Comparison of ENCODE assay signal across 12 cellular contexts in the genomic region with DNA sequence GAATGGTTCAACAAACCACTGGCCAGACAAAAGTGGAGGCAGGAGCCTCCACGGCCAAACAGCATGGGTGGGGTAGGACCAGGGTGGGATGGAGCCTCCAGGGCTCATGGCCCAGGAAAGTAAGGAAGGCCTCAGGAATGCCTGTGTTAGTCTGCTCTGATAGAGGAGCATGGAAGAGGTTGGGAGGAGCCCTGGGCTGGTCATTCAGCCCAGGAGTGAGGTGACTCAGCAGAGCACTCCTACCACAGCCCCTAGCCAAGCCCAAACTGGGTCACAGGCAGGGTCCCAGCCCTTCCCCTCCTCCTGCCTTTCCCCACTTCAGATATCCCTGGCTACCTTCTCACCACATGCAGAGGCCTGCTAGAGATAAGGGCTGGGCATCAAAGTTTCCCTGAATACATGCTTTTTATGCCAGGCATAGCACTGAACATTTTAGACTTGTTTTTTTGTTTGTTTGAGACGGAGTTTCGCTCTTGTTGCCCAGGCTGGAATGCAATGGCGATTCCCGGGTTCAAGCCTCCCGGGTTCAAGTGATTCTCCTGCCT. TPM values are rescaled to one million over a fixed set of nuclear protein-coding genes. Genes with fewer than 3 reads are reported as not detected.
DNase-seq lines count a peak whose midpoint lies in the region; ATAC-seq, FAIRE-seq and TF ChIP-seq lines count a peak whose summit lies in the region.
"Had no signal": no experiment of that assay in that cellular context is flagged by ENCODE, and none has a peak within 500 bp of the region (broad histone marks: within the 10 kb centered on the region; RNA-seq: fewer than 3 reads in every experiment).

No MANE protein-coding gene starts in this region.

- H4K20me1 ChIP-seq in K562 (replicated peaks; ENCODE audit: control insufficient read depth, insufficient read depth, low read length) (no peaks in the 10 kb centered on the region), HepG2 (ENCODE audit: insufficient read depth, low read length) (no peaks in the 10 kb centered on the region)

- H3K4me1 ChIP-seq in K562 (replicated peaks in 1 of 2; ENCODE audit: control insufficient read depth in 2 of 2, insufficient read depth in 2 of 2, low read length in 2 of 2) (peaks cover 48 to 55% of the 10 kb centered on the region in 2 experiments), HepG2 (ENCODE audit: insufficient read depth, low read length) (peaks cover 29% of the 10 kb centered on the region)

- peak; percentile 76 for ATAC-seq in K562
- peak; percentile 6; the same call in 1 of the 3 replicates for ATAC-seq in HepG2
- no peak for ATAC-seq in GM21619 (IDR thresholded peaks at IDR 0.05; ENCODE audit: unreplicated experiment)
- ATAC-seq: stimulated activated naive CD8-positive, alpha-beta T cell treated with anti-CD3 and anti-CD28 coated beads, Interleukin-15, Interleukin-2, amounts not matched to agents 100 U/mL and 50 U/mL, for 24 hours had no signal

- POLR2A ChIA-PET in K562 (lab: Yijun Ruan, JAX): interaction anchor here (0.6 to 2.0 kb wide), 7 partner anchors 10 to 167 kb away, joined by 3 to 12 read pairs (median 3); a partner anchor contains a TSS
- POLR2A ChIA-PET in HepG2 (lab: Yijun Ruan, JAX): no interaction called here

- H3K9ac ChIP-seq in K562 (ENCODE audit: insufficient read depth in 1 of 2, low read depth in 2 of 2, low read length in 2 of 2): peak overlapping the region; percentile 21 to 36; a peak in 2 of 4 replicates
- no peak overlapping the region for H3K9ac ChIP-seq in HepG2 (ENCODE audit: insufficient read depth, low read depth, low read length)

- CTCF ChIA-PET in K562 (lab: Yijun Ruan, JAX; ENCODE audit: low intra/inter-chr PET ratio) (interaction anchor here (0.6 kb wide), 1 partner anchor 10 kb away, joined by 5 read pairs; no protein-coding TSS in a partner anchor), HepG2 (lab: Yijun Ruan, JAX; ENCODE audit: low intra/inter-chr PET ratio, low total read pairs) (no interaction called here)

- intact Hi-C loops in K562 (cut with micrococcal nuclease): no loop called here
- intact Hi-C loops in HepG2 (cut with micrococcal nuclease; ENCODE audit: unreplicated experiment): loop anchor here (5.0 kb wide), 1 partner anchor 97 kb away; a partner anchor contains a TSS

- DNase-seq in AG20443 (ENCODE audit: low spot score) (peak; percentile 81), HT1080 (ENCODE audit: low read depth) (peak; percentile 71), K562 (ENCODE audit: extremely low read depth in 1 of 4, low spot score in 3 of 4) (peak; percentile 84 to 89 (median 86)), HepG2 (ENCODE audit: low spot score) (no peak), activated gamma-delta T cell treated with Interleukin-2 at 50 U/mL for 16 hours (no peak), DMS153 treated with DMSO at 0.1 percent for 48 hours (lab: John Stamatoyannopoulos, UW; ENCODE audit: unreplicated experiment) (no peak), NCI-H1092 treated with DMSO at 0.1 percent for 48 hours (lab: John Stamatoyannopoulos, UW) (no peak)
- DNase-seq: naive B cell; stimulated activated naive CD8-positive, alpha-beta T cell treated with anti-CD3 and anti-CD28 coated beads, Interleukin-15, Interleukin-2, amounts not matched to agents 100 U/mL and 50 U/mL, for 24 hours; T-helper 2 cell had no signal

- FAIRE-seq in K562 (lab: Jason Lieb, UNC): peak; percentile 88
- no peak for FAIRE-seq in HepG2 (lab: Jason Lieb, UNC)
- FAIRE-seq: colon had no signal

- H3K9me1 ChIP-seq in K562 (ENCODE audit: control insufficient read depth, insufficient read depth, low read length): no peaks in the 10 kb centered on the region

- H3K4me3 ChIP-seq in K562 (no peak overlapping the region), HepG2 (replicated peaks in 1 of 3; ENCODE audit: insufficient read depth in 1 of 3, low read depth in 2 of 3, low read length in 3 of 3) (no peak overlapping the region)

- peak overlapping the region; percentile 67 for H2AFZ ChIP-seq in K562 (ENCODE audit: low read depth, low read length)
- H2AFZ ChIP-seq in HepG2 (ENCODE audit: low read length): no peak overlapping the region

- BruUV-seq in K562 (replicated peaks; lab: Mats Ljungman, UMichigan) (no TSS peak), HepG2 (replicated peaks; lab: Mats Ljungman, UMichigan) (no TSS peak)

- no peaks in the 10 kb centered on the region for H3K79me2 ChIP-seq in K562 (ENCODE audit: control insufficient read depth, insufficient read depth, low read length)
- no peaks in the 10 kb centered on the region for H3K79me2 ChIP-seq in HepG2 (ENCODE audit: insufficient read depth, low read length)

- 0 out of 5 replicates have a peak, but pooled peaks cover 0 to 4% of the 10 kb centered on the region in 2 experiments for H3K27me3 ChIP-seq in K562 (ENCODE audit: control insufficient read depth in 2 of 2, insufficient read depth in 2 of 2, low read length in 2 of 2)
- H3K27me3 ChIP-seq in HepG2 (ENCODE audit: control insufficient read depth in 1 of 2, insufficient read depth in 2 of 2, low read length in 2 of 2): peaks cover 5 to 34% of the 10 kb centered on the region in 2 experiments; a peak in 3 of 5 replicates

- TF ChIP-seq POLR2A in K562 (conservative IDR thresholded peaks at IDR 0.05) (no peak), HepG2 (IDR thresholded peaks at IDR 0.05; ENCODE audit: insufficient read depth in 1 of 2, low read depth in 2 of 2, low read length in 2 of 2) (no peak)

- WGBS in K562 (ENCODE audit: insufficient coverage, low coverage, missing lambda C conversion rate): 35% methylated on average over 6 of the region's 6 CpGs
- WGBS in HepG2 (ENCODE audit: low lambda C conversion rate): 42% methylated on average over 6 of the region's 6 CpGs

- H3K4me2 ChIP-seq in K562 (ENCODE audit: insufficient read depth, low read length) (peak overlapping the region; percentile 45), HepG2 (ENCODE audit: low read depth, low read length) (no peak overlapping the region)

- no peak for TF ChIP-seq RAD21 in K562 (CRISPR knock-in tag; conservative IDR thresholded peaks at IDR 0.05 in 1 of 2, IDR thresholded peaks at IDR 0.05 in 1 of 2)
- TF ChIP-seq RAD21 in HepG2 (CRISPR knock-in tag; IDR thresholded peaks at IDR 0.05): no peak

- H3K27ac ChIP-seq in K562 (ENCODE audit: extremely low read depth, low read depth, low read length): peak overlapping the region; percentile 32; the same call in 1 of the 3 replicates
- no peak overlapping the region for H3K27ac ChIP-seq in HepG2 (ENCODE audit: extremely low read length, insufficient read depth, low read length)

- TF ChIP-seq EP300 in K562 (IDR thresholded peaks at IDR 0.05; ENCODE audit: low read length): peak; percentile 38; the same call in 1 of the 2 replicates
- no peak for TF ChIP-seq EP300 in HepG2 (IDR thresholded peaks at IDR 0.05; ENCODE audit: low read depth in 2 of 2, low read length in 2 of 2)
- no peak for TF ChIP-seq EP300 in HepG2 (CRISPR knock-in tag; IDR thresholded peaks at IDR 0.05; ENCODE audit: borderline replicate concordance)

- H3K9me3 ChIP-seq in K562 (replicated peaks; ENCODE audit: control insufficient read depth, insufficient read depth, low read depth, low read length) (no peaks in the 10 kb centered on the region), HepG2 (ENCODE audit: low read length) (no peaks in the 10 kb centered on the region)

- TF ChIP-seq CTCF in K562 (IDR thresholded peaks at IDR 0.05 in 2 of 3, conservative IDR thresholded peaks at IDR 0.05 in 1 of 3; ENCODE audit: insufficient read depth in 2 of 3, low read depth in 1 of 3, low read length in 3 of 3): no peak
- TF ChIP-seq CTCF in HepG2 (CRISPR knock-in tag; IDR thresholded peaks at IDR 0.05): no peak

- no peaks in the 10 kb centered on the region for H3K36me3 ChIP-seq in K562 (ENCODE audit: control insufficient read depth, insufficient read depth, low read length)
- no peaks in the 10 kb centered on the region for H3K36me3 ChIP-seq in HepG2 (replicated peaks in 1 of 2; ENCODE audit: control insufficient read depth in 1 of 2, insufficient read depth in 2 of 2, low read length in 2 of 2)

- in situ Hi-C loops in K562 (cut with MboI) (no loop called here), HepG2 (cut with HindIII; ENCODE audit: extremely low pct_ligation_motif_present, low pct_unique_long_range_greater_than_20kb) (no loop called here)

RNA-seq across cellular contexts. Expression of a gene that starts 3.1 kb away (rescaled TPM):
- total RNA-seq in HT1080 (2014; rRNA removed; shearing (Covaris generic)): 7.0 and 10.9 TPM in 2 replicates
- polyA plus RNA-seq in HT1080 (2015; cell fraction: cytosol; rRNA removed): 11.8 and 15.2 TPM in 2 replicates
- polyA plus RNA-seq in HT1080 (2015; cell fraction: nucleus; rRNA removed): 7.6 and 9.6 TPM in 2 replicates
- total RNA-seq in K562 (2011; cell fraction: chromatin; rRNA removed; ENCODE audit: low replicate concordance): 0.74 and 2.5 TPM in 2 replicates
- 1.8 and 3.3 TPM in 2 replicates for total RNA-seq in K562 (2011; cell fraction: nucleolus; rRNA removed)
- 2.2 and 3.8 TPM in 2 replicates for total RNA-seq in K562 (2011; cell fraction: nucleoplasm; rRNA removed)
- 0.68 and 1.0 TPM in 2 replicates for total RNA-seq in K562 (2014; rRNA removed)
- total RNA-seq in K562 (2014; rRNA removed; fragmentation: Illumina TruSeq; extraction: Trizol): 0.15 TPM in 1 of 2 replicates, not detected in the other
- 0.19 and 0.43 TPM in 2 replicates for total RNA-seq in K562 (2015; rRNA removed; fragmentation: Illumina TruSeq; extraction: Trizol)
- 0.40 and 0.84 TPM in 2 replicates for total RNA-seq in K562 (2021)
- polyA plus RNA-seq in K562 (2011; rRNA removed): 0.95 and 1.2 TPM in 2 replicates
- 1.3 and 5.2 TPM in 2 replicates for polyA plus RNA-seq in K562 (2011; cell fraction: cytosol; rRNA removed)
- 1.3 and 4.0 TPM in 2 replicates for polyA plus RNA-seq in K562 (2011; cell fraction: nucleus; rRNA removed)
- polyA plus RNA-seq in K562 (2012): 0.74 and 2.6 TPM in 2 replicates
- polyA plus RNA-seq in K562 (2014; fragmentation: Illumina TruSeq; extraction: Trizol): 0.27 and 0.75 TPM in 2 replicates
- polyA plus RNA-seq in K562 (2014; fragmentation: Nextera tagmentation; extraction: Ambion mirVana): not detected
- 0.73 and 0.81 TPM in 2 replicates for polyA plus RNA-seq in K562 (2014; rRNA removed)
- 0.21 and 1.1 TPM in 2 replicates for polyA minus RNA-seq in K562 (2011; rRNA and poly(A)+ RNA removed)
- not detected in 2 replicates for polyA minus RNA-seq in K562 (2011; cell fraction: cytosol; rRNA and poly(A)+ RNA removed)
- polyA minus RNA-seq in K562 (2011; cell fraction: nucleus; rRNA and poly(A)+ RNA removed): 0.54 and 1.1 TPM in 2 replicates
- total RNA-seq in HepG2 (2016; rRNA removed; fragmentation: Illumina TruSeq; extraction: Trizol): 0.24 and 0.51 TPM in 2 replicates
- 0.97 and 1.8 TPM in 2 replicates for total RNA-seq in HepG2 (2016; cell fraction: cytosol; rRNA removed; fragmentation: Illumina TruSeq; extraction: Trizol; ENCODE audit: low read depth)
- total RNA-seq in HepG2 (2016; cell fraction: insoluble cytoplasmic fraction; rRNA removed; fragmentation: Illumina TruSeq; extraction: Trizol): 0.21 and 0.45 TPM in 2 replicates
- 0.86 and 1.4 TPM in 2 replicates for total RNA-seq in HepG2 (2016; cell fraction: membrane; rRNA removed; fragmentation: Illumina TruSeq; extraction: Trizol)
- 0.44 and 0.47 TPM in 2 replicates for total RNA-seq in HepG2 (2016; cell fraction: nucleus; rRNA removed; fragmentation: Illumina TruSeq; extraction: Trizol)
- 1.0 and 1.1 TPM in 2 replicates for polyA plus RNA-seq in HepG2 (2011; rRNA removed)
- polyA plus RNA-seq in HepG2 (2011; cell fraction: cytosol; rRNA removed): 0.59 and 1.4 TPM in 2 replicates
- 0.83 and 1.5 TPM in 2 replicates for polyA plus RNA-seq in HepG2 (2011; cell fraction: nucleus; rRNA removed)
- polyA plus RNA-seq in HepG2 (2012): 0.17 TPM in 1 of 2 replicates, not detected in the other
- 2.6 and 3.1 TPM in 2 replicates for polyA plus RNA-seq in HepG2 (2016; cell fraction: cytosol; fragmentation: Illumina TruSeq; extraction: Trizol; ENCODE audit: low read depth)
- 0.36 and 0.81 TPM in 2 replicates for polyA plus RNA-seq in HepG2 (2016; cell fraction: insoluble cytoplasmic fraction; fragmentation: Illumina TruSeq; extraction: Trizol; ENCODE audit: low read depth)
- 2.1 and 2.2 TPM in 2 replicates for polyA plus RNA-seq in HepG2 (2016; cell fraction: membrane; fragmentation: Illumina TruSeq; extraction: Trizol; ENCODE audit: low read depth)
- 0.72 and 1.3 TPM in 2 replicates for polyA plus RNA-seq in HepG2 (2016; cell fraction: nucleus; fragmentation: Illumina TruSeq; extraction: Trizol; ENCODE audit: insufficient read depth, low read depth)
- polyA minus RNA-seq in HepG2 (2011; rRNA and poly(A)+ RNA removed; ENCODE audit: low replicate concordance): 1.0 and 5.4 TPM in 2 replicates
- not detected in 2 replicates for polyA minus RNA-seq in HepG2 (2011; cell fraction: cytosol; rRNA and poly(A)+ RNA removed)
- not detected in 2 replicates for polyA minus RNA-seq in HepG2 (2011; cell fraction: nucleus; rRNA and poly(A)+ RNA removed)

RNA-seq across cellular contexts. Expression of a gene that starts 56.6 kb away (rescaled TPM):
- total RNA-seq in HT1080 (2014; rRNA removed; shearing (Covaris generic)): 30.1 and 38.9 TPM in 2 replicates
- 26.7 and 31.1 TPM in 2 replicates for polyA plus RNA-seq in HT1080 (2015; cell fraction: cytosol; rRNA removed)
- polyA plus RNA-seq in HT1080 (2015; cell fraction: nucleus; rRNA removed): 48.8 and 53.8 TPM in 2 replicates
- total RNA-seq in K562 (2011; cell fraction: chromatin; rRNA removed; ENCODE audit: low replicate concordance): 97.9 and 100 TPM in 2 replicates
- 46.0 and 50.0 TPM in 2 replicates for total RNA-seq in K562 (2011; cell fraction: nucleolus; rRNA removed)
- 63.2 and 72.2 TPM in 2 replicates for total RNA-seq in K562 (2011; cell fraction: nucleoplasm; rRNA removed)
- total RNA-seq in K562 (2014; rRNA removed): 37.2 and 38.8 TPM in 2 replicates
- total RNA-seq in K562 (2014; rRNA removed; fragmentation: Illumina TruSeq; extraction: Trizol): 27.9 and 33.2 TPM in 2 replicates
- total RNA-seq in K562 (2015; rRNA removed; fragmentation: Illumina TruSeq; extraction: Trizol): 35.8 and 36.4 TPM in 2 replicates
- 75.0 and 82.2 TPM in 2 replicates for total RNA-seq in K562 (2021)
- polyA plus RNA-seq in K562 (2011; rRNA removed): 61.7 and 78.6 TPM in 2 replicates
- 42.7 and 44.2 TPM in 2 replicates for polyA plus RNA-seq in K562 (2011; cell fraction: cytosol; rRNA removed)
- polyA plus RNA-seq in K562 (2011; cell fraction: nucleus; rRNA removed): 109 and 150 TPM in 2 replicates
- 41.1 and 44.6 TPM in 2 replicates for polyA plus RNA-seq in K562 (2012)
- 47.9 and 59.2 TPM in 2 replicates for polyA plus RNA-seq in K562 (2014; fragmentation: Illumina TruSeq; extraction: Trizol)
- polyA plus RNA-seq in K562 (2014; fragmentation: Nextera tagmentation; extraction: Ambion mirVana): 10 to 100 TPM; 28.1 to 49.6 TPM
- 43.9 and 48.3 TPM in 2 replicates for polyA plus RNA-seq in K562 (2014; rRNA removed)
- polyA minus RNA-seq in K562 (2011; rRNA and poly(A)+ RNA removed): 56.5 and 76.0 TPM in 2 replicates
- polyA minus RNA-seq in K562 (2011; cell fraction: cytosol; rRNA and poly(A)+ RNA removed): 28.3 and 31.7 TPM in 2 replicates
- 32.9 and 42.8 TPM in 2 replicates for polyA minus RNA-seq in K562 (2011; cell fraction: nucleus; rRNA and poly(A)+ RNA removed)
- total RNA-seq in HepG2 (2016; rRNA removed; fragmentation: Illumina TruSeq; extraction: Trizol): 34.8 and 54.2 TPM in 2 replicates
- total RNA-seq in HepG2 (2016; cell fraction: cytosol; rRNA removed; fragmentation: Illumina TruSeq; extraction: Trizol; ENCODE audit: low read depth): 2.7 and 3.0 TPM in 2 replicates
- 33.2 and 45.5 TPM in 2 replicates for total RNA-seq in HepG2 (2016; cell fraction: insoluble cytoplasmic fraction; rRNA removed; fragmentation: Illumina TruSeq; extraction: Trizol)
- 17.5 and 18.0 TPM in 2 replicates for total RNA-seq in HepG2 (2016; cell fraction: membrane; rRNA removed; fragmentation: Illumina TruSeq; extraction: Trizol)
- 36.0 and 37.9 TPM in 2 replicates for total RNA-seq in HepG2 (2016; cell fraction: nucleus; rRNA removed; fragmentation: Illumina TruSeq; extraction: Trizol)
- 24.6 and 31.0 TPM in 2 replicates for polyA plus RNA-seq in HepG2 (2011; rRNA removed)
- 13.7 and 14.3 TPM in 2 replicates for polyA plus RNA-seq in HepG2 (2011; cell fraction: cytosol; rRNA removed)
- polyA plus RNA-seq in HepG2 (2011; cell fraction: nucleus; rRNA removed): 28.0 and 34.2 TPM in 2 replicates
- polyA plus RNA-seq in HepG2 (2012): 19.5 and 22.2 TPM in 2 replicates
- 4.2 and 6.1 TPM in 2 replicates for polyA plus RNA-seq in HepG2 (2016; cell fraction: cytosol; fragmentation: Illumina TruSeq; extraction: Trizol; ENCODE audit: low read depth)
- 61.7 and 63.3 TPM in 2 replicates for polyA plus RNA-seq in HepG2 (2016; cell fraction: insoluble cytoplasmic fraction; fragmentation: Illumina TruSeq; extraction: Trizol; ENCODE audit: low read depth)
- polyA plus RNA-seq in HepG2 (2016; cell fraction: membrane; fragmentation: Illumina TruSeq; extraction: Trizol; ENCODE audit: low read depth): 15.5 and 18.5 TPM in 2 replicates
- 63.6 and 67.7 TPM in 2 replicates for polyA plus RNA-seq in HepG2 (2016; cell fraction: nucleus; fragmentation: Illumina TruSeq; extraction: Trizol; ENCODE audit: insufficient read depth, low read depth)
- 39.2 and 117 TPM in 2 replicates for polyA minus RNA-seq in HepG2 (2011; rRNA and poly(A)+ RNA removed; ENCODE audit: low replicate concordance)
- 19.0 and 19.9 TPM in 2 replicates for polyA minus RNA-seq in HepG2 (2011; cell fraction: cytosol; rRNA and poly(A)+ RNA removed)
- 25.9 and 27.0 TPM in 2 replicates for polyA minus RNA-seq in HepG2 (2011; cell fraction: nucleus; rRNA and poly(A)+ RNA removed)

Comparison
In these comparisons a context has a peak if more than half of its experiments do, and no peak if none do; other contexts are left out.
1. DNase-seq: peak in AG20443 (single experiment), HT1080 (single experiment) and K562 (4 of 4); none in HepG2 (single experiment), activated gamma-delta T cell treated with Interleukin-2 at 50 U/mL for 16 hours (single experiment), DMS153 treated with DMSO at 0.1 percent for 48 hours (single experiment) and NCI-H1092 treated with DMSO at 0.1 percent for 48 hours (single experiment).